26 cellular contexts compared by ENCODE assay signal in genomic region chr17:78148286-78149016, GRCh38. TPM values are rescaled to one million over a fixed set of nuclear protein-coding genes. Genes with fewer than 3 reads are reported as not detected.
DNase-seq lines count a peak whose midpoint lies in the region; ATAC-seq, FAIRE-seq and TF ChIP-seq lines count a peak whose summit lies in the region.
"Had no signal": no experiment of that assay in that cellular context is flagged by ENCODE, and none has a peak within 500 bp of the region (broad histone marks: within the 10 kb centered on the region; RNA-seq: fewer than 3 reads in every experiment).

No MANE protein-coding gene starts in this region.

- peak overlapping the region; percentile 5 for H3K4ac ChIP-seq in H1 (replicated peaks; ENCODE audit: insufficient read length, low read depth, low read length)

- DNase-seq in GM18507 (ENCODE audit: extremely low spot score, insufficient read length, low read depth) (no peak), H1 (ENCODE audit: low read depth in 1 of 2, low spot score in 2 of 2) (no peak), progenitor cell of endocrine pancreas (ENCODE audit: low spot score, unreplicated experiment) (no peak)
- no peak for DNase-seq in activated CD8-positive, alpha-beta memory T cell treated with anti-CD3 and anti-CD28 coated beads, Interleukin-2, amount 50 U/mL, for 4 hours
- DNase-seq: activated CD4-positive, alpha-beta memory T cell treated with anti-CD3 and anti-CD28 coated beads, Interleukin-2, amount 10 ng/mL, durations not matched to agents 7 days and 5 days; activated naive CD4-positive, alpha-beta T cell treated with anti-CD3 and anti-CD28 coated beads, Interleukin-2, amount 10 ng/mL, durations not matched to agents 7 days and 5 days; CD8-positive, alpha-beta T cell; cerebellar nuclear complex; DMS53; effector CD4-positive, alpha-beta T cell; foreskin keratinocyte; GF-D8; left ventricle myocardium superior; NCI-H1417; Right ventricle myocardium superior; small intestine; thyroid gland had no signal

- H3K27me3 Mint-ChIP-seq in progenitor cell of endocrine pancreas: no peaks in the 10 kb centered on the region
- H3K27me3 Mint-ChIP-seq: activated CD4-positive, alpha-beta memory T cell treated with anti-CD3 and anti-CD28 coated beads, Interleukin-2, amount 10 ng/mL, durations not matched to agents 7 days and 5 days had no signal

- CTCF ChIA-PET in H1 (lab: Charles Lee; ENCODE audit: partially characterized antibody): interaction anchor here (1.3 to 1.8 kb wide), 2 partner anchors 11 to 26 kb away, joined by 6 to 8 read pairs; no protein-coding TSS in a partner anchor

- H3K14ac ChIP-seq in H1 (ENCODE audit: insufficient read length): no peak overlapping the region

- H3K9me3 Mint-ChIP-seq in progenitor cell of endocrine pancreas (ENCODE audit: low read depth): no peaks in the 10 kb centered on the region
- H3K9me3 Mint-ChIP-seq: activated CD4-positive, alpha-beta memory T cell treated with anti-CD3 and anti-CD28 coated beads, Interleukin-2, amount 10 ng/mL, durations not matched to agents 7 days and 5 days; activated naive CD4-positive, alpha-beta T cell treated with anti-CD3 and anti-CD28 coated beads, Interleukin-2, amount 10 ng/mL, durations not matched to agents 7 days and 5 days; CD8-positive, alpha-beta T cell had no signal

- H3K4me1 Mint-ChIP-seq in progenitor cell of endocrine pancreas (ENCODE audit: low read depth): peaks cover 16% of the 10 kb centered on the region

- 92% methylated on average over 14 of the region's 14 CpGs; no CpG with 5 or more reads in 1 of the 2 experiments for WGBS in H1 (ENCODE audit: extremely low coverage in 1 of 2, insufficient coverage in 1 of 2, insufficient read length in 1 of 2, insufficient replicate concordance in 2 of 2, low coverage in 1 of 2, low lambda C conversion rate in 2 of 2, missing lambda C conversion rate in 1 of 2), 2 experiments

- TF ChIP-seq CTCF in OCI-LY1 (IDR thresholded peaks at IDR 0.05; ENCODE audit: low read length): no peak
- no peak for TF ChIP-seq CTCF in H1 (IDR thresholded peaks at IDR 0.05; ENCODE audit: control extremely low read depth in 1 of 3, insufficient read depth in 1 of 3, low read depth in 1 of 3, low read length in 3 of 3)
- no peak for TF ChIP-seq CTCF in progenitor cell of endocrine pancreas (IDR thresholded peaks at IDR 0.05; ENCODE audit: unreplicated experiment)

- H3K18ac ChIP-seq in H1 (ENCODE audit: extremely low read depth, low read length): no peak overlapping the region

- H3K23me2 ChIP-seq in H1 (ENCODE audit: low read depth, low read length): no peaks in the 10 kb centered on the region

- H3K36me3 ChIP-seq in OCI-LY1 (ENCODE audit: insufficient read depth, low read length) (no peaks in the 10 kb centered on the region), H1 (ENCODE audit: control insufficient read depth in 2 of 4, insufficient read depth in 4 of 4, low read length in 3 of 4) (no peaks in the 10 kb centered on the region)
- H3K36me3 ChIP-seq: thyroid gland had no signal

- no peak overlapping the region for H2AK5ac ChIP-seq in H1 (ENCODE audit: low read depth, low read length)

- H3K4me1 ChIP-seq in OCI-LY1 (ENCODE audit: insufficient read depth, low read length, severe bottlenecking) (peaks cover 50% of the 10 kb centered on the region), H1 (replicated peaks in 1 of 4; ENCODE audit: control insufficient read depth in 3 of 4, insufficient read depth in 4 of 4, low read length in 3 of 4) (no peaks in the 10 kb centered on the region; a peak in 2 of 7 replicates)

- no peak overlapping the region for H3K9ac ChIP-seq in OCI-LY1 (ENCODE audit: low read length)
- H3K9ac ChIP-seq in H1 (replicated peaks in 1 of 4; ENCODE audit: extremely low read depth in 1 of 4, low read depth in 3 of 4, low read length in 3 of 4): no peak overlapping the region

- H3K4me3 ChIP-seq in OCI-LY1 (ENCODE audit: low read depth, low read length, poor library complexity, severe bottlenecking) (no peak overlapping the region), H1 (ENCODE audit: extremely low read depth in 1 of 4, insufficient read depth in 2 of 4, low read depth in 3 of 4, low read length in 4 of 4) (no peak overlapping the region)
- H3K4me3 ChIP-seq: hepatocyte, mucosa of descending colon, thyroid gland had no signal

- H3K23ac ChIP-seq in H1 (ENCODE audit: insufficient read length): no peak overlapping the region

- FAIRE-seq in GM18507 (lab: Jason Lieb, UNC): peak; percentile 5
- no peak for FAIRE-seq in H1 (lab: Jason Lieb, UNC)
- FAIRE-seq: islet of Langerhans, small intestine had no signal

- H3K56ac ChIP-seq in H1 (replicated peaks; ENCODE audit: insufficient read length, low read depth, low read length): no peak overlapping the region

- H4K8ac ChIP-seq in H1 (ENCODE audit: extremely low read depth, insufficient read depth, low read length): no peak overlapping the region

- POLR2A ChIA-PET in H1 (lab: Charles Lee; ENCODE audit: partially characterized antibody): interaction anchor here (0.6 to 2.2 kb wide), 3 partner anchors 21 to 122 kb away, joined by 3 to 8 read pairs (median 5); no protein-coding TSS in a partner anchor

- no peak overlapping the region for H4K91ac ChIP-seq in H1 (replicated peaks; ENCODE audit: insufficient read length, low read length)

- peak overlapping the region; percentile 61 for H3K27ac ChIP-seq in OCI-LY1 (ENCODE audit: low read depth, low read length, poor library complexity, severe bottlenecking)
- H3K27ac ChIP-seq in H1 (ENCODE audit: low read depth, low read length): no peak overlapping the region
- H3K27ac ChIP-seq: foreskin keratinocyte, hepatocyte, thyroid gland had no signal

- H4K20me1 ChIP-seq in OCI-LY1 (ENCODE audit: insufficient read depth, low read length) (no peaks in the 10 kb centered on the region), H1 (replicated peaks in 1 of 2; ENCODE audit: control insufficient read depth in 1 of 2, insufficient read depth in 2 of 2, low read length in 2 of 2) (no peaks in the 10 kb centered on the region)

- H2AFZ ChIP-seq in OCI-LY1 (ENCODE audit: low read length): no peak overlapping the region
- H2AFZ ChIP-seq in H1 (ENCODE audit: low read length): no peak overlapping the region; the same call in 1 of the 2 replicates
- H2AFZ ChIP-seq: hepatocyte had no signal

- H3F3A ChIP-seq in OCI-LY1 (ENCODE audit: insufficient read depth, low read length): no peaks in the 10 kb centered on the region

- H3K4me3 Mint-ChIP-seq in progenitor cell of endocrine pancreas (ENCODE audit: low read depth): no peak overlapping the region
- H3K4me3 Mint-ChIP-seq: activated CD4-positive, alpha-beta memory T cell treated with anti-CD3 and anti-CD28 coated beads, Interleukin-2, amount 10 ng/mL, durations not matched to agents 7 days and 5 days; activated naive CD4-positive, alpha-beta T cell treated with anti-CD3 and anti-CD28 coated beads, Interleukin-2, amount 10 ng/mL, durations not matched to agents 7 days and 5 days; CD8-positive, alpha-beta T cell had no signal

- no peaks in the 10 kb centered on the region for H3K36me3 Mint-ChIP-seq in progenitor cell of endocrine pancreas (ENCODE audit: insufficient read depth)
- H3K36me3 Mint-ChIP-seq: activated naive CD4-positive, alpha-beta T cell treated with anti-CD3 and anti-CD28 coated beads, Interleukin-2, amount 10 ng/mL, durations not matched to agents 7 days and 5 days; CD8-positive, alpha-beta T cell had no signal

- H2BK15ac ChIP-seq in H1 (ENCODE audit: low read length): no peak overlapping the region

- H2BK20ac ChIP-seq in H1 (ENCODE audit: low read length): no peak overlapping the region

- H3K27me3 ChIP-seq in OCI-LY1 (ENCODE audit: insufficient read depth, low read length): no peaks in the 10 kb centered on the region
- no peaks in the 10 kb centered on the region for H3K27me3 ChIP-seq in H1 (replicated peaks in 1 of 4; ENCODE audit: control insufficient read depth in 3 of 4, extremely low read depth in 1 of 4, insufficient read depth in 3 of 4, low read length in 3 of 4)
- H3K27me3 ChIP-seq: foreskin keratinocyte, hepatocyte, thyroid gland had no signal

- ATAC-seq in GM18520 (IDR thresholded peaks at IDR 0.05; ENCODE audit: unreplicated experiment) (no peak), HG03565 (IDR thresholded peaks at IDR 0.05; ENCODE audit: unreplicated experiment) (no peak), HG02884 (IDR thresholded peaks at IDR 0.05; ENCODE audit: unreplicated experiment) (no peak)
- ATAC-seq: foreskin keratinocyte, left ventricle myocardium superior had no signal

- H3K27ac Mint-ChIP-seq in progenitor cell of endocrine pancreas: peak overlapping the region; percentile 17
- H3K27ac Mint-ChIP-seq: activated CD4-positive, alpha-beta memory T cell treated with anti-CD3 and anti-CD28 coated beads, Interleukin-2, amount 10 ng/mL, durations not matched to agents 7 days and 5 days had no signal

- H3K9me3 ChIP-seq in OCI-LY1 (ENCODE audit: low read length) (no peaks in the 10 kb centered on the region), H1 (ENCODE audit: insufficient read depth in 2 of 2, low read depth in 1 of 2, low read length in 1 of 2) (no peaks in the 10 kb centered on the region)
- H3K9me3 ChIP-seq: mucosa of descending colon, thyroid gland had no signal

- H2BK12ac ChIP-seq in H1 (ENCODE audit: low read depth, low read length): no peak overlapping the region

- TF ChIP-seq EP300 in H1 (IDR thresholded peaks at IDR 0.05; ENCODE audit: borderline replicate concordance in 1 of 2, low read depth in 2 of 2, low read length in 2 of 2): no peak

- no peaks in the 10 kb centered on the region for H3K79me1 ChIP-seq in H1 (ENCODE audit: low read depth, low read length)

- H4K5ac ChIP-seq in H1 (ENCODE audit: insufficient read length, low read depth, low read length): no peak overlapping the region

- no peak for TF ChIP-seq POLR2A in H1 (IDR thresholded peaks at IDR 0.05; ENCODE audit: control extremely low read depth in 1 of 2, low read depth in 2 of 2, low read length in 2 of 2)

- H3K9me2 ChIP-seq in OCI-LY1 (ENCODE audit: low read depth, low read length): no peaks in the 10 kb centered on the region

- H3K79me2 ChIP-seq in OCI-LY1 (ENCODE audit: insufficient read depth, low read length): no peaks in the 10 kb centered on the region
- no peaks in the 10 kb centered on the region for H3K79me2 ChIP-seq in H1 (ENCODE audit: control insufficient read depth in 1 of 2, insufficient read depth in 2 of 2, low read length in 2 of 2)
- H3K79me2 ChIP-seq: hepatocyte had no signal

- H2BK120ac ChIP-seq in H1 (replicated peaks; ENCODE audit: low read depth, low read length): no peak overlapping the region

- TF ChIP-seq RAD21 in H1 (IDR thresholded peaks at IDR 0.05 in 1 of 2, conservative IDR thresholded peaks at IDR 0.05 in 1 of 2; ENCODE audit: low read depth in 2 of 2, low read length in 2 of 2): no peak

- H2BK5ac ChIP-seq in H1 (ENCODE audit: low read depth, low read length): no peak overlapping the region

- H3K4me2 ChIP-seq in OCI-LY1 (ENCODE audit: low read length) (no peak overlapping the region), H1 (ENCODE audit: insufficient read depth in 1 of 2, low read depth in 2 of 2, low read length in 2 of 2) (no peak overlapping the region)
- H3K4me2 ChIP-seq: hepatocyte had no signal

RNA-seq across cellular contexts. Expression of gene C17orf99, which starts 2.3 kb away (rescaled TPM):
- total RNA-seq in H1 (2021; fragmentation: NEBNext Ultra II Directional; extraction: Animal tissue kit (Norgen Biotek cat#: 25700)): not detected in 2 replicates
- not detected in 2 replicates for polyA plus RNA-seq in H1 (2011; rRNA removed)
- polyA plus RNA-seq in H1 (2011; cell fraction: cytosol; rRNA removed): not detected
- polyA plus RNA-seq in H1 (2011; cell fraction: nucleus; rRNA removed): not detected
- not detected in 4 replicates for polyA plus RNA-seq in H1 (2012, experiment 1 of 2)
- polyA plus RNA-seq in H1 (2012, experiment 2 of 2): not detected
- not detected for polyA plus RNA-seq in H1 (2013, experiment 1 of 2)
- not detected for polyA plus RNA-seq in H1 (2013, experiment 2 of 2)
- not detected in 2 replicates for polyA minus RNA-seq in H1 (2011; rRNA and poly(A)+ RNA removed)
- polyA minus RNA-seq in H1 (2011; cell fraction: cytosol; rRNA and poly(A)+ RNA removed): not detected
- polyA minus RNA-seq in H1 (2011; cell fraction: nucleus; rRNA and poly(A)+ RNA removed): not detected
- total RNA-seq in progenitor cell of endocrine pancreas: not detected in 2 replicates
- total RNA-seq: activated CD4-positive, alpha-beta memory T cell treated with anti-CD3 and anti-CD28 coated beads, Interleukin-2, amount 10 ng/mL, durations not matched to agents 7 days and 5 days; CD8-positive, alpha-beta T cell; left ventricle myocardium superior; M059J; mucosa of descending colon; NCI-H460; Right ventricle myocardium superior; thyroid gland had no signal

RNA-seq across cellular contexts. Expression of gene TMC8, which starts 17.9 kb away (rescaled TPM):
- 2.0 and 2.8 TPM in 2 replicates for total RNA-seq in H1 (2021; fragmentation: NEBNext Ultra II Directional; extraction: Animal tissue kit (Norgen Biotek cat#: 25700))
- 1.00 and 3.0 TPM in 2 replicates for polyA plus RNA-seq in H1 (2011; rRNA removed)
- 0.83 TPM for polyA plus RNA-seq in H1 (2011; cell fraction: cytosol; rRNA removed)
- 5.4 TPM for polyA plus RNA-seq in H1 (2011; cell fraction: nucleus; rRNA removed)
- polyA plus RNA-seq in H1 (2012, experiment 1 of 2): 1.2 to 3.1 TPM (median 1.6 TPM) in 4 replicates
- polyA plus RNA-seq in H1 (2012, experiment 2 of 2): 0.49 TPM
- polyA plus RNA-seq in H1 (2013, experiment 1 of 2): 2.3 TPM
- 2.6 TPM for polyA plus RNA-seq in H1 (2013, experiment 2 of 2)
- polyA minus RNA-seq in H1 (2011; rRNA and poly(A)+ RNA removed): 0.83 and 2.0 TPM in 2 replicates
- not detected for polyA minus RNA-seq in H1 (2011; cell fraction: cytosol; rRNA and poly(A)+ RNA removed)
- polyA minus RNA-seq in H1 (2011; cell fraction: nucleus; rRNA and poly(A)+ RNA removed): 2.7 TPM
- 0.12 and 0.58 TPM in 2 replicates for total RNA-seq in progenitor cell of endocrine pancreas
- total RNA-seq: M059J had no signal

RNA-seq across cellular contexts. Expression of gene TMC6, which starts 19.9 kb away (rescaled TPM):
- total RNA-seq in H1 (2021; fragmentation: NEBNext Ultra II Directional; extraction: Animal tissue kit (Norgen Biotek cat#: 25700)): 73.1 and 77.6 TPM in 2 replicates
- 39.4 and 60.4 TPM in 2 replicates for polyA plus RNA-seq in H1 (2011; rRNA removed)
- 44.5 TPM for polyA plus RNA-seq in H1 (2011; cell fraction: cytosol; rRNA removed)
- 199 TPM for polyA plus RNA-seq in H1 (2011; cell fraction: nucleus; rRNA removed)
- polyA plus RNA-seq in H1 (2012, experiment 1 of 2): 27.4 to 67.3 TPM (median 60.1 TPM) in 4 replicates
- polyA plus RNA-seq in H1 (2012, experiment 2 of 2): 36.6 TPM
- 74.5 TPM for polyA plus RNA-seq in H1 (2013, experiment 1 of 2)
- 73.3 TPM for polyA plus RNA-seq in H1 (2013, experiment 2 of 2)
- 17.7 and 21.2 TPM in 2 replicates for polyA minus RNA-seq in H1 (2011; rRNA and poly(A)+ RNA removed)
- 35.7 TPM for polyA minus RNA-seq in H1 (2011; cell fraction: cytosol; rRNA and poly(A)+ RNA removed)
- 49.9 TPM for polyA minus RNA-seq in H1 (2011; cell fraction: nucleus; rRNA and poly(A)+ RNA removed)
- 125 and 134 TPM in 2 replicates for total RNA-seq in progenitor cell of endocrine pancreas

RNA-seq across cellular contexts. Expression of gene SYNGR2, which starts 19.9 kb away (rescaled TPM):
- total RNA-seq in H1 (2021; fragmentation: NEBNext Ultra II Directional; extraction: Animal tissue kit (Norgen Biotek cat#: 25700)): 48.4 and 50.0 TPM in 2 replicates
- polyA plus RNA-seq in H1 (2011; rRNA removed): 139 and 209 TPM in 2 replicates
- 92.9 TPM for polyA plus RNA-seq in H1 (2011; cell fraction: cytosol; rRNA removed)
- polyA plus RNA-seq in H1 (2011; cell fraction: nucleus; rRNA removed): 102 TPM
- 32.5 to 57.4 TPM (median 51.2 TPM) in 4 replicates for polyA plus RNA-seq in H1 (2012, experiment 1 of 2)
- polyA plus RNA-seq in H1 (2012, experiment 2 of 2): 37.5 TPM
- 42.0 TPM for polyA plus RNA-seq in H1 (2013, experiment 1 of 2)
- polyA plus RNA-seq in H1 (2013, experiment 2 of 2): 51.5 TPM
- 53.5 and 79.1 TPM in 2 replicates for polyA minus RNA-seq in H1 (2011; rRNA and poly(A)+ RNA removed)
- polyA minus RNA-seq in H1 (2011; cell fraction: cytosol; rRNA and poly(A)+ RNA removed): 28.6 TPM
- polyA minus RNA-seq in H1 (2011; cell fraction: nucleus; rRNA and poly(A)+ RNA removed): 27.7 TPM
- 50.5 and 51.5 TPM in 2 replicates for total RNA-seq in progenitor cell of endocrine pancreas

RNA-seq across cellular contexts. Expression of gene TK1, which starts 38.4 kb away (rescaled TPM):
- total RNA-seq in H1 (2021; fragmentation: NEBNext Ultra II Directional; extraction: Animal tissue kit (Norgen Biotek cat#: 25700)): 66.9 and 76.5 TPM in 2 replicates
- 147 and 170 TPM in 2 replicates for polyA plus RNA-seq in H1 (2011; rRNA removed)
- polyA plus RNA-seq in H1 (2011; cell fraction: cytosol; rRNA removed): 150 TPM
- 168 TPM for polyA plus RNA-seq in H1 (2011; cell fraction: nucleus; rRNA removed)
- 50.8 to 96.9 TPM (median 88.1 TPM) in 4 replicates for polyA plus RNA-seq in H1 (2012, experiment 1 of 2)
- 148 TPM for polyA plus RNA-seq in H1 (2012, experiment 2 of 2)
- 57.7 TPM for polyA plus RNA-seq in H1 (2013, experiment 1 of 2)
- 54.1 TPM for polyA plus RNA-seq in H1 (2013, experiment 2 of 2)
- polyA minus RNA-seq in H1 (2011; rRNA and poly(A)+ RNA removed): 110 and 113 TPM in 2 replicates
- polyA minus RNA-seq in H1 (2011; cell fraction: cytosol; rRNA and poly(A)+ RNA removed): 54.3 TPM
- polyA minus RNA-seq in H1 (2011; cell fraction: nucleus; rRNA and poly(A)+ RNA removed): 42.3 TPM
- 27.9 and 29.1 TPM in 2 replicates for total RNA-seq in progenitor cell of endocrine pancreas
